ENCODE assay signal across 8 cellular contexts in genomic region chr5:36606437-36607113, GRCh38. TPM values are rescaled to one million over a fixed set of nuclear protein-coding genes. Genes with fewer than 3 reads are reported as not detected.
DNase-seq lines count a peak whose midpoint lies in the region; ATAC-seq, FAIRE-seq and TF ChIP-seq lines count a peak whose summit lies in the region.

TSS of gene SLC1A3 (plus strand) at chr5:36606606. CDS start at chr5:36608424, 1,818 bp downstream.

- TF ChIP-seq EP300 in A549 (IDR thresholded peaks at IDR 0.05): no peak

- intact Hi-C loops in head of caudate nucleus (cut with DNase I): no loop called here

- H3K27ac Mint-ChIP-seq in activated naive CD4-positive, alpha-beta T cell treated with anti-CD3 and anti-CD28 coated beads, Interleukin-2, amount 50 U/mL, for 24 hours: peak within 1 kb of the TSS; percentile 18

- H3K9me3 Mint-ChIP-seq in activated naive CD4-positive, alpha-beta T cell treated with anti-CD3 and anti-CD28 coated beads, Interleukin-2, amount 50 U/mL, for 24 hours: no peaks in the 10 kb centered on the region

- peaks cover 51% of the 10 kb centered on the region for H3K27me3 Mint-ChIP-seq in activated naive CD4-positive, alpha-beta T cell treated with anti-CD3 and anti-CD28 coated beads, Interleukin-2, amount 50 U/mL, for 24 hours

- ATAC-seq in A549 (peak; percentile 82 to 94; a peak in 5 of 6 replicates), GM18498 (IDR thresholded peaks at IDR 0.05; ENCODE audit: unreplicated experiment) (peak; percentile 93), HG02798 (IDR thresholded peaks at IDR 0.05; ENCODE audit: poor library complexity, unreplicated experiment) (peak; percentile 91)

- CTCF ChIA-PET in A549 (lab: Yijun Ruan, JAX): interaction anchor here (0.7 to 1.5 kb wide), 2 partner anchors 17 to 31 kb away, joined by 3 read pairs; no protein-coding TSS in a partner anchor

- no peak for FAIRE-seq in A549 (lab: Jason Lieb, UNC)
- peak; percentile 89 for FAIRE-seq in urothelium cell line (lab: Jason Lieb, UNC)

- H3K4me1 Mint-ChIP-seq in activated naive CD4-positive, alpha-beta T cell treated with anti-CD3 and anti-CD28 coated beads, Interleukin-2, amount 50 U/mL, for 24 hours: peaks cover 17% of the 10 kb centered on the region

- H3K9me3 ChIP-seq in A549: no peaks in the 10 kb centered on the region

- H3K4me1 ChIP-seq in A549: no peaks in the 10 kb centered on the region

- POLR2A ChIA-PET in A549 (lab: Yijun Ruan, JAX): no interaction called here

- peak within 1 kb of the TSS; percentile 78 for H3K4me2 ChIP-seq in A549

- no peak within 1 kb of the TSS for H3K27ac ChIP-seq in A549

- no peak for TF ChIP-seq CTCF in A549 (IDR thresholded peaks at IDR 0.05)

- peak; percentile 10 to 24 for DNase-seq in A549 (ENCODE audit: low read depth in 1 of 2, low spot score in 1 of 2)
- DNase-seq in NCI-H2227 treated with DMSO at 0.1 percent for 48 hours (lab: John Stamatoyannopoulos, UW): peak; percentile 32
- peak; percentile 41 to 86 (median 73) for DNase-seq in head of caudate nucleus
- peak; percentile 42 for DNase-seq in occipital lobe (lab: John Stamatoyannopoulos, UW)
- peak; percentile 90 for DNase-seq in urothelium cell line (ENCODE audit: low spot score)

- TF ChIP-seq POLR2A in A549 (IDR thresholded peaks at IDR 0.05; ENCODE audit: low read length): no peak

- TF ChIP-seq RAD21 in A549 (conservative IDR thresholded peaks at IDR 0.05 in 1 of 2, IDR thresholded peaks at IDR 0.05 in 1 of 2): no peak

- WGBS in A549 (ENCODE audit: missing lambda C conversion rate): under 1% methylated on average over 20 of the region's 20 CpGs

- H3K36me3 Mint-ChIP-seq in activated naive CD4-positive, alpha-beta T cell treated with anti-CD3 and anti-CD28 coated beads, Interleukin-2, amount 50 U/mL, for 24 hours: no peaks in the 10 kb centered on the region

- peak within 1 kb of the TSS; percentile 81 for H3K4me3 Mint-ChIP-seq in activated naive CD4-positive, alpha-beta T cell treated with anti-CD3 and anti-CD28 coated beads, Interleukin-2, amount 50 U/mL, for 24 hours

- peak within 1 kb of the TSS; percentile 36 for H3K4me3 ChIP-seq in A549

TF ChIP-seq in A549, 52 proteins besides CTCF, POLR2A, EP300 and RAD21:
- TF ChIP-seq KDM5A (IDR thresholded peaks at IDR 0.05) (no peak), ZFP36 (IDR thresholded peaks at IDR 0.05; ENCODE audit: borderline replicate concordance, partially characterized antibody) (no peak), MYC (IDR thresholded peaks at IDR 0.05; ENCODE audit: borderline replicate concordance, low read length) (no peak), SREBF2 (IDR thresholded peaks at IDR 0.05) (no peak), JUNB (IDR thresholded peaks at IDR 0.05) (no peak), TP53 (CRISPR knock-in tag; IDR thresholded peaks at IDR 0.05) (no peak), CBX8 (IDR thresholded peaks at IDR 0.05) (peak; percentile 56; the same call in 1 of the 2 replicates), HOXA7 (CRISPR knock-in tag; IDR thresholded peaks at IDR 0.05) (no peak), SMC3 (IDR thresholded peaks at IDR 0.05) (no peak), CBX2 (IDR thresholded peaks at IDR 0.05; ENCODE audit: borderline replicate concordance, low read depth) (no peak), ESRRA (IDR thresholded peaks at IDR 0.05; ENCODE audit: borderline replicate concordance, low read length) (no peak), RNF2 (IDR thresholded peaks at IDR 0.05; ENCODE audit: borderline replicate concordance, low read depth) (peak; percentile 34; the same call in 1 of the 2 replicates), EHMT2 (IDR thresholded peaks at IDR 0.05; ENCODE audit: low read depth) (no peak), ZNF302 (CRISPR knock-in tag; IDR thresholded peaks at IDR 0.05) (no peak)
- TF ChIP-seq, protein P1, sequence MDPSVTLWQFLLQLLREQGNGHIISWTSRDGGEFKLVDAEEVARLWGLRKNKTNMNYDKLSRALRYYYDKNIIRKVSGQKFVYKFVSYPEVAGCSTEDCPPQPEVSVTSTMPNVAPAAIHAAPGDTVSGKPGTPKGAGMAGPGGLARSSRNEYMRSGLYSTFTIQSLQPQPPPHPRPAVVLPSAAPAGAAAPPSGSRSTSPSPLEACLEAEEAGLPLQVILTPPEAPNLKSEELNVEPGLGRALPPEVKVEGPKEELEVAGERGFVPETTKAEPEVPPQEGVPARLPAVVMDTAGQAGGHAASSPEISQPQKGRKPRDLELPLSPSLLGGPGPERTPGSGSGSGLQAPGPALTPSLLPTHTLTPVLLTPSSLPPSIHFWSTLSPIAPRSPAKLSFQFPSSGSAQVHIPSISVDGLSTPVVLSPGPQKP (IDR thresholded peaks at IDR 0.05; ENCODE audit: low read depth, low read length): no peak

RNA-seq across cellular contexts. Expression of gene SLC1A3, which starts in this region (rescaled TPM):
- polyA plus RNA-seq in A549 (2011; rRNA removed) (not detected in 2 replicates), A549 (2017; fragmentation: RNase III; extraction: RNeasy Plus Mini Kit Qiagen cat#74134 plus additional on column Dnase treatment) (not detected in 3 replicates)
- polyA plus RNA-seq in A549 (2012; cell fraction: cytosol; rRNA removed): not detected in 2 replicates
- not detected in 2 replicates for polyA plus RNA-seq in A549 (2012; cell fraction: nucleus; rRNA removed)
- polyA minus RNA-seq in A549 (2011; rRNA and poly(A)+ RNA removed): not detected in 2 replicates
- total RNA-seq in occipital lobe: 243 TPM

Comparison
In these comparisons a context has a peak if more than half of its experiments do, and no peak if none do; other contexts are left out.
1. Peak in DNase-seq, ATAC-seq, H3K4me3 ChIP-seq and H3K4me2 ChIP-seq in A549; RNA of the gene not detected or under 1 TPM.
2. DNase-seq: peak in every context shown above with its lines; median percentile 90 in urothelium cell line; 73 in head of caudate nucleus; 42 in occipital lobe; 32 in NCI-H2227 treated with DMSO at 0.1 percent for 48 hours; 17 in A549.